ENCODE assay signal across 1 cellular context in genomic region chr19:10557603-10558197, GRCh38.
TF ChIP-seq lines count a peak whose summit lies in the region.

No MANE protein-coding gene starts in this region.

TF ChIP-seq in GM12878, 131 proteins besides CTCF, POLR2A, EP300 and RAD21:
- TF ChIP-seq SMAD5 (IDR thresholded peaks at IDR 0.05; ENCODE audit: low read depth) = no peak
- no peak for TF ChIP-seq ATF2 (IDR thresholded peaks at IDR 0.05; ENCODE audit: low read length)
- TF ChIP-seq HDGF (IDR thresholded peaks at IDR 0.05) = no peak
- TF ChIP-seq CBX5 (IDR thresholded peaks at IDR 0.05; ENCODE audit: low read depth) = no peak
- TF ChIP-seq FOS (IDR thresholded peaks at IDR 0.05; ENCODE audit: borderline replicate concordance, extremely low read depth, insufficient read length) = no peak
- TF ChIP-seq ZNF384 (IDR thresholded peaks at IDR 0.05; ENCODE audit: borderline replicate concordance, low read depth, low read length) = no peak
- TF ChIP-seq ZNF622 (IDR thresholded peaks at IDR 0.05) = no peak
- no peak for TF ChIP-seq GABPA (IDR thresholded peaks at IDR 0.05; ENCODE audit: low read depth)
- TF ChIP-seq TAF1 (IDR thresholded peaks at IDR 0.05; ENCODE audit: borderline replicate concordance, low read depth, low read length) = no peak
- no peak for TF ChIP-seq IRF3 (IDR thresholded peaks at IDR 0.05)
TF ChIP-seq in GM12878: peak in this region for 0.
